ENCODE assay signal across 15 cellular contexts in genomic region chr9:79877943-79878612, GRCh38.
A peak's percentile ranks its signal among the peaks of the same experiment; 100 is the strongest.
DNase-seq lines count a peak whose midpoint lies in the region; ATAC-seq lines count a peak whose summit lies in the region.
"Had no signal": no experiment of that assay in that cellular context is flagged by ENCODE, and none has a peak within 500 bp of the region (broad histone marks: within the 10 kb centered on the region; RNA-seq: fewer than 3 reads in every experiment).

No MANE protein-coding gene starts in this region.

- H3K4me3 Mint-ChIP-seq in stimulated activated naive B cell treated with anti-CD40 and anti-IgM and Interleukin-4, amounts not matched to agents 10 μg/mL and 1 μg/mL and 100 μg/mL, for 72 hours = peak overlapping the region; percentile 7 to 48

- peaks cover 0 to 2% of the 10 kb centered on the region in 2 donors for H3K36me3 Mint-ChIP-seq in stimulated activated naive B cell treated with anti-CD40 and anti-IgM and Interleukin-4, amounts not matched to agents 10 μg/mL and 1 μg/mL and 100 μg/mL, for 72 hours

- peaks cover 5 to 12% of the 10 kb centered on the region in 2 donors for H3K27me3 Mint-ChIP-seq in stimulated activated naive B cell treated with anti-CD40 and anti-IgM and Interleukin-4, amounts not matched to agents 10 μg/mL and 1 μg/mL and 100 μg/mL, for 72 hours

- peak overlapping the region; percentile 2 for H3K27ac Mint-ChIP-seq in stimulated activated naive B cell treated with anti-CD40 and anti-IgM and Interleukin-4, amounts not matched to agents 10 μg/mL and 1 μg/mL and 100 μg/mL, for 72 hours

- peak; percentile 49 for ATAC-seq in GM21367 (IDR thresholded peaks at IDR 0.05; ENCODE audit: unreplicated experiment)
- ATAC-seq in HG03103 (IDR thresholded peaks at IDR 0.05; ENCODE audit: low read depth, unreplicated experiment) = peak; percentile 44
- ATAC-seq in stimulated activated naive B cell treated with anti-CD40 and anti-IgM and Interleukin-4, amounts not matched to agents 10 μg/mL and 1 μg/mL and 100 μg/mL, for 72 hours (replicated peaks) = peak; percentile 93 to 94
- ATAC-seq in left colon = no peak
- ATAC-seq in HG03439 (IDR thresholded peaks at IDR 0.05; ENCODE audit: unreplicated experiment) = no peak
- ATAC-seq: left ventricle myocardium superior had no signal

- intact Hi-C loops in left colon (cut with DNase I, micrococcal nuclease) = no loop called here

- DNase-seq in OCI-M1 (lab: John Stamatoyannopoulos, UW) (peak; percentile 61), left colon (no peak)
- peak; percentile 20 for DNase-seq in stimulated activated naive B cell treated with anti-CD40 and anti-IgM and Interleukin-4, amounts not matched to agents 10 μg/mL and 1 μg/mL and 100 μg/mL, for 72 hours
- DNase-seq in effector CD8-positive, alpha-beta T cell (lab: John Stamatoyannopoulos, UW) = no peak
- DNase-seq: activated CD8-positive, alpha-beta memory T cell treated with anti-CD3 and anti-CD28 coated beads, Interleukin-2, amount 50 U/mL, for 48 hours; amniotic stem cell; DMS153; H7; left ventricle myocardium superior; NCI-H1436; pancreas; stimulated activated naive CD4-positive, alpha-beta T cell treated with Interleukin-2 at 50 U/mL for 16 hours had no signal

- no peaks in the 10 kb centered on the region for H3K9me3 Mint-ChIP-seq in stimulated activated naive B cell treated with anti-CD40 and anti-IgM and Interleukin-4, amounts not matched to agents 10 μg/mL and 1 μg/mL and 100 μg/mL, for 72 hours

- H3K4me1 Mint-ChIP-seq in stimulated activated naive B cell treated with anti-CD40 and anti-IgM and Interleukin-4, amounts not matched to agents 10 μg/mL and 1 μg/mL and 100 μg/mL, for 72 hours = peaks cover 28 to 58% of the 10 kb centered on the region in 2 donors

Comparison
In these comparisons a context has a peak if more than half of its experiments do, and no peak if none do; other contexts are left out.
1. ATAC-seq: peak in GM21367 (single experiment), HG03103 (single experiment) and stimulated activated naive B cell treated with anti-CD40 and anti-IgM and Interleukin-4, amounts not matched to agents 10 μg/mL and 1 μg/mL and 100 μg/mL, for 72 hours (2 of 2); none in left colon (single experiment) and HG03439 (single experiment).
2. DNase-seq: peak in OCI-M1 (single experiment) and stimulated activated naive B cell treated with anti-CD40 and anti-IgM and Interleukin-4, amounts not matched to agents 10 μg/mL and 1 μg/mL and 100 μg/mL, for 72 hours (single experiment); none in left colon (0 of 2) and effector CD8-positive, alpha-beta T cell (single experiment).